Comparison of ENCODE assay signal across 1 cellular context in genomic region chr1:55169126-55169525, GRCh38.
TF ChIP-seq lines count a peak whose summit lies in the region.

No MANE protein-coding gene starts in this region.

TF ChIP-seq in GM23338, 12 proteins besides CTCF, POLR2A, EP300 and RAD21 (continued from another document):
- TF ChIP-seq ZNF462 (CRISPR knock-in tag; IDR thresholded peaks at IDR 0.05) (no peak), ZNF114 (CRISPR knock-in tag; IDR thresholded peaks at IDR 0.05) (no peak), CREB1 (CRISPR knock-in tag; IDR thresholded peaks at IDR 0.05; ENCODE audit: low read depth) (no peak), STAT1 (IDR thresholded peaks at IDR 0.05; ENCODE audit: unreplicated experiment) (no peak), REST (IDR thresholded peaks at IDR 0.05; ENCODE audit: unreplicated experiment) (no peak), ETS1 (IDR thresholded peaks at IDR 0.05) (no peak), NANOG (IDR thresholded peaks at IDR 0.05; ENCODE audit: borderline replicate concordance) (no peak)
